8 cellular contexts compared by ENCODE assay signal in genomic region chr10:26556756-26557640, GRCh38.
A peak's percentile ranks its signal among the peaks of the same experiment; 100 is the strongest.
DNase-seq lines count a peak whose midpoint lies in the region; ATAC-seq and TF ChIP-seq lines count a peak whose summit lies in the region.

No MANE protein-coding gene starts in this region.

- peak overlapping the region; percentile 29 for H3K4me3 ChIP-seq in fibroblast of the aortic adventitia (ENCODE audit: low read depth, low read length)
- H3K4me3 ChIP-seq in neuronal stem cell (ENCODE audit: low read length in 2 of 2): no peak overlapping the region

- H2BK15ac ChIP-seq in neuronal stem cell (ENCODE audit: low read length): no peak overlapping the region

- no peak overlapping the region for H2AFZ ChIP-seq in neuronal stem cell (ENCODE audit: low read length)

- no CpG with 5 or more reads among the region's 9 CpGs for WGBS in neuronal stem cell (ENCODE audit: extremely low coverage in 2 of 2, insufficient read length in 2 of 2, insufficient replicate concordance in 1 of 2), 2 donors

- no peaks in the 10 kb centered on the region for H3K36me3 ChIP-seq in neuronal stem cell (replicated peaks in 1 of 2; ENCODE audit: control insufficient read depth in 2 of 2, insufficient read depth in 2 of 2, low read length in 2 of 2)

- no peaks in the 10 kb centered on the region for H3K27me3 Mint-ChIP-seq in CD4-positive, alpha-beta T cell

- peak; percentile 78 for ATAC-seq in CD4-positive, alpha-beta T cell (ENCODE audit: poor library complexity)
- ATAC-seq in GM19455 (IDR thresholded peaks at IDR 0.05; ENCODE audit: unreplicated experiment): peak; percentile 57
- ATAC-seq in HG03097 (IDR thresholded peaks at IDR 0.05; ENCODE audit: low FRiP score, unreplicated experiment): no peak

- no peak overlapping the region for H3K18ac ChIP-seq in neuronal stem cell (ENCODE audit: low read length)

- no peak overlapping the region for H4K8ac ChIP-seq in neuronal stem cell (ENCODE audit: low read depth, low read length)

- H3K4me1 Mint-ChIP-seq in CD4-positive, alpha-beta T cell (ENCODE audit: low read depth): peaks cover 31% of the 10 kb centered on the region

- DNase-seq in CD4-positive, alpha-beta T cell: peak in 8 of 10 experiments; percentile 10 to 27 (median 16)
- DNase-seq in NCI-H2196 (lab: John Stamatoyannopoulos, UW; ENCODE audit: unreplicated experiment): peak; percentile 34
- peak; percentile 12 to 17 for DNase-seq in activated CD4-positive, alpha-beta T cell treated with anti-CD3 and anti-CD28 coated beads, Interleukin-2, amount 50 U/mL, for 4 hours
- DNase-seq in fibroblast of the aortic adventitia (ENCODE audit: low read depth): peak; percentile 81
- DNase-seq in neuronal stem cell (ENCODE audit: low spot score): peak; percentile 47
- DNase-seq in ecto neural progenitor cell (ENCODE audit: low spot score): no peak

- no peaks in the 10 kb centered on the region for H3K9me3 Mint-ChIP-seq in CD4-positive, alpha-beta T cell

- POLR2A ChIA-PET in CD4-positive, alpha-beta T cell (lab: Charles Lee): interaction anchor here (0.8 kb wide), 1 partner anchor 222 kb away, joined by 3 read pairs; no protein-coding TSS in a partner anchor

- CTCF ChIA-PET in CD4-positive, alpha-beta T cell (lab: Charles Lee): interaction anchor here (1.3 to 2.1 kb wide), 2 partner anchors 222 to 682 kb away, joined by 4 to 8 read pairs; no protein-coding TSS in a partner anchor

- H3K14ac ChIP-seq in neuronal stem cell (ENCODE audit: low read length): no peak overlapping the region

- H3K4ac ChIP-seq in neuronal stem cell (ENCODE audit: low read length): no peak overlapping the region

- H2AK5ac ChIP-seq in neuronal stem cell (ENCODE audit: low read depth, low read length): no peak overlapping the region

- no peaks in the 10 kb centered on the region for H3K27me3 ChIP-seq in CD4-positive, alpha-beta T cell (ENCODE audit: control insufficient read depth, insufficient read depth, low read length)
- H3K27me3 ChIP-seq in neuronal stem cell (ENCODE audit: control insufficient read depth in 3 of 3, insufficient read depth in 3 of 3, low read depth in 1 of 3, low read length in 3 of 3): no peaks in the 10 kb centered on the region

- peak; percentile 80 for TF ChIP-seq CTCF in CD4-positive, alpha-beta T cell (IDR thresholded peaks at IDR 0.05)
- TF ChIP-seq CTCF in fibroblast of the aortic adventitia (IDR thresholded peaks at IDR 0.05; ENCODE audit: insufficient read depth, low read length): peak; percentile 97

- no peaks in the 10 kb centered on the region for H3K9me3 ChIP-seq in CD4-positive, alpha-beta T cell (ENCODE audit: control insufficient read depth, low read length)
- H3K9me3 ChIP-seq in neuronal stem cell (replicated peaks in 1 of 2; ENCODE audit: control insufficient read depth in 2 of 2, insufficient read depth in 1 of 2, low read depth in 1 of 2, low read length in 2 of 2): no peaks in the 10 kb centered on the region

- no peak overlapping the region for H2BK120ac ChIP-seq in neuronal stem cell (ENCODE audit: low read depth, low read length)

- H3K4me1 ChIP-seq in neuronal stem cell (ENCODE audit: control insufficient read depth in 2 of 2, insufficient read depth in 1 of 2, low read depth in 1 of 2, low read length in 2 of 2): no peaks in the 10 kb centered on the region

- no peak overlapping the region for H3K23ac ChIP-seq in neuronal stem cell (ENCODE audit: low read depth, low read length, poor library complexity)

- H3K9ac ChIP-seq in neuronal stem cell (ENCODE audit: low read depth, low read length, poor library complexity): no peak overlapping the region

- H3K27ac ChIP-seq in CD4-positive, alpha-beta T cell (ENCODE audit: low read depth, low read length): no peak overlapping the region
- H3K27ac ChIP-seq in neuronal stem cell (replicated peaks; ENCODE audit: low read length): no peak overlapping the region

- intact Hi-C loops in CD4-positive, alpha-beta T cell (cut with DNase I, micrococcal nuclease): loop anchor here (1.0 to 5.0 kb wide), 3 partner anchors 222 to 682 kb away; no protein-coding TSS in a partner anchor

- no peak overlapping the region for H3K4me3 Mint-ChIP-seq in CD4-positive, alpha-beta T cell

- no peak overlapping the region for H2BK12ac ChIP-seq in neuronal stem cell (ENCODE audit: low read length)

- no peak overlapping the region for H2BK5ac ChIP-seq in neuronal stem cell (ENCODE audit: low read length)

- H3K36me3 Mint-ChIP-seq in CD4-positive, alpha-beta T cell (ENCODE audit: low read depth): peaks cover 91% of the 10 kb centered on the region

- H3K79me1 ChIP-seq in neuronal stem cell (ENCODE audit: low read depth, low read length): no peaks in the 10 kb centered on the region

- no peak overlapping the region for H3K4me2 ChIP-seq in neuronal stem cell (ENCODE audit: insufficient read depth, low read length, poor library complexity, severe bottlenecking)

- H4K91ac ChIP-seq in neuronal stem cell (ENCODE audit: low read depth, low read length, poor library complexity): no peak overlapping the region

- peak overlapping the region; percentile 80 for H3K27ac Mint-ChIP-seq in CD4-positive, alpha-beta T cell
